Comparison of ENCODE assay signal across 12 cellular contexts in genomic region chr13:30141773-30142501, GRCh38.
DNase-seq lines count a peak whose midpoint lies in the region; ATAC-seq and TF ChIP-seq lines count a peak whose summit lies in the region.
"Had no signal": no experiment of that assay in that cellular context is flagged by ENCODE, and none has a peak within 500 bp of the region (broad histone marks: within the 10 kb centered on the region; RNA-seq: fewer than 3 reads in every experiment).

No MANE protein-coding gene starts in this region.

- ATAC-seq in activated T-helper 17 cell treated with anti-CD3 and anti-CD28 coated beads, Interleukin-2, amount 50 U/mL, for 72 hours (replicated peaks), result no peak
- ATAC-seq in naive thymus-derived CD4-positive, alpha-beta T cell, result no peak
- ATAC-seq in HG03520 (IDR thresholded peaks at IDR 0.05; ENCODE audit: unreplicated experiment) (no peak), HG02759 (IDR thresholded peaks at IDR 0.05; ENCODE audit: unreplicated experiment) (no peak)

- CTCF ChIA-PET in Calu3 (lab: Charles Lee), result interaction anchor here (1.1 to 1.2 kb wide), 2 partner anchors 9 to 10 kb away, joined by 3 to 4 read pairs; no protein-coding TSS in a partner anchor
- CTCF ChIA-PET in naive thymus-derived CD4-positive, alpha-beta T cell (lab: Charles Lee), result interaction anchor here (0.6 to 9.9 kb wide), 5 partner anchors 9 to 320 kb away, joined by 3 to 100 read pairs (median 5); no protein-coding TSS in a partner anchor

- H3K27ac Mint-ChIP-seq in Calu3 (ENCODE audit: unreplicated experiment), result peak overlapping the region; percentile 51
- H3K27ac Mint-ChIP-seq in activated T-helper 17 cell treated with anti-CD3 and anti-CD28 coated beads, Interleukin-2, amount 50 U/mL, for 72 hours, result peak overlapping the region; percentile 95
- peak overlapping the region; percentile 15 to 93 (median 75) for H3K27ac Mint-ChIP-seq in naive thymus-derived CD4-positive, alpha-beta T cell

- H3K9me3 ChIP-seq in naive thymus-derived CD4-positive, alpha-beta T cell (ENCODE audit: control insufficient read depth in 2 of 3, low read length in 3 of 3), result no peaks in the 10 kb centered on the region
- H3K9me3 ChIP-seq: heart right ventricle had no signal

- H3K27me3 Mint-ChIP-seq in Calu3 (ENCODE audit: unreplicated experiment), result no peaks in the 10 kb centered on the region
- H3K27me3 Mint-ChIP-seq in activated T-helper 17 cell treated with anti-CD3 and anti-CD28 coated beads, Interleukin-2, amount 50 U/mL, for 72 hours, result no peaks in the 10 kb centered on the region
- peaks cover 0 to 5% (median 0%) of the 10 kb centered on the region in 5 donors for H3K27me3 Mint-ChIP-seq in naive thymus-derived CD4-positive, alpha-beta T cell

- H3K27me3 ChIP-seq in naive thymus-derived CD4-positive, alpha-beta T cell (ENCODE audit: control insufficient read depth in 2 of 2, insufficient read depth in 2 of 2, low read length in 2 of 2), result no peaks in the 10 kb centered on the region
- H3K27me3 ChIP-seq: heart right ventricle had no signal

- H3K4me1 ChIP-seq in naive thymus-derived CD4-positive, alpha-beta T cell (ENCODE audit: control insufficient read depth in 2 of 2, insufficient read depth in 2 of 2, low read length in 2 of 2), result peaks cover 18 to 40% of the 10 kb centered on the region in 2 donors

- no peaks in the 10 kb centered on the region for H3K36me3 Mint-ChIP-seq in Calu3 (ENCODE audit: insufficient read depth, unreplicated experiment)
- H3K36me3 Mint-ChIP-seq in activated T-helper 17 cell treated with anti-CD3 and anti-CD28 coated beads, Interleukin-2, amount 50 U/mL, for 72 hours (ENCODE audit: low read depth), result no peaks in the 10 kb centered on the region
- peaks cover 0 to 15% (median 5%) of the 10 kb centered on the region in 5 donors for H3K36me3 Mint-ChIP-seq in naive thymus-derived CD4-positive, alpha-beta T cell

- BruUV-seq in Calu3 (replicated peaks; lab: Mats Ljungman, UMichigan), result no TSS peak

- POLR2A ChIA-PET in naive thymus-derived CD4-positive, alpha-beta T cell (lab: Charles Lee), result interaction anchor here (0.6 to 2.3 kb wide), 8 partner anchors 8 to 320 kb away, joined by 3 to 9 read pairs (median 6); no protein-coding TSS in a partner anchor

- H3K4me1 Mint-ChIP-seq in Calu3 (ENCODE audit: low read depth, unreplicated experiment), result peaks cover 17% of the 10 kb centered on the region
- peaks cover 49% of the 10 kb centered on the region for H3K4me1 Mint-ChIP-seq in activated T-helper 17 cell treated with anti-CD3 and anti-CD28 coated beads, Interleukin-2, amount 50 U/mL, for 72 hours
- H3K4me1 Mint-ChIP-seq in naive thymus-derived CD4-positive, alpha-beta T cell, result peaks cover 24 to 57% (median 53%) of the 10 kb centered on the region in 7 donors

- intact Hi-C loops in Calu3 (cut with micrococcal nuclease; ENCODE audit: unreplicated experiment), result no loop called here
- intact Hi-C loops in naive thymus-derived CD4-positive, alpha-beta T cell (cut with micrococcal nuclease), result no loop called here

- H3K27ac ChIP-seq in naive thymus-derived CD4-positive, alpha-beta T cell (ENCODE audit: low read depth, low read length), result no peak overlapping the region

- H3K4me3 ChIP-seq in naive thymus-derived CD4-positive, alpha-beta T cell (ENCODE audit: low read length), result no peak overlapping the region
- H3K4me3 ChIP-seq: heart right ventricle had no signal

- H3K4me3 Mint-ChIP-seq in Calu3 (ENCODE audit: low read depth, unreplicated experiment), result no peak overlapping the region
- peak overlapping the region; percentile 70 for H3K4me3 Mint-ChIP-seq in activated T-helper 17 cell treated with anti-CD3 and anti-CD28 coated beads, Interleukin-2, amount 50 U/mL, for 72 hours
- peak overlapping the region in 2 of 10 donors; percentile 47 to 61 for H3K4me3 Mint-ChIP-seq in naive thymus-derived CD4-positive, alpha-beta T cell

- no peaks in the 10 kb centered on the region for H3K36me3 ChIP-seq in naive thymus-derived CD4-positive, alpha-beta T cell (ENCODE audit: control insufficient read depth in 2 of 3, insufficient read depth in 3 of 3, low read length in 3 of 3)
- H3K36me3 ChIP-seq: heart right ventricle had no signal

- H3K9me3 Mint-ChIP-seq in Calu3 (ENCODE audit: low read depth, unreplicated experiment), result peaks cover 3% of the 10 kb centered on the region
- H3K9me3 Mint-ChIP-seq in activated T-helper 17 cell treated with anti-CD3 and anti-CD28 coated beads, Interleukin-2, amount 50 U/mL, for 72 hours, result peaks cover 3% of the 10 kb centered on the region
- peaks cover 0 to 15% (median 5%) of the 10 kb centered on the region in 11 donors for H3K9me3 Mint-ChIP-seq in naive thymus-derived CD4-positive, alpha-beta T cell

- DNase-seq in AG08395 (ENCODE audit: low spot score), result peak; percentile 16
- DNase-seq in Calu3, result no peak
- no peak for DNase-seq in naive thymus-derived CD4-positive, alpha-beta T cell
- DNase-seq in HPDE6-E6E7 (ENCODE audit: extremely low spot score), result no peak
- DNase-seq in NCI-H1105 treated with DMSO at 0.1 percent for 48 hours (lab: John Stamatoyannopoulos, UW), result no peak
- DNase-seq: activated CD4-positive, alpha-beta T cell treated with anti-CD3 and anti-CD28 coated beads, Interleukin-2, amount 50 U/mL, for 4 hours; effector CD8-positive, alpha-beta T cell; heart right ventricle; stimulated activated CD4-positive, alpha-beta T cell treated with anti-CD3 and anti-CD28 coated beads, Interleukin-2, amount 100 ng/mL, for 48 hours had no signal

- no peak for TF ChIP-seq CTCF in Calu3 (IDR thresholded peaks at IDR 0.05; ENCODE audit: unreplicated experiment)
